ENCODE assay signal across 26 cellular contexts in genomic region chr3:177563792-177564191, GRCh38.
DNase-seq lines count a peak whose midpoint lies in the region; ATAC-seq, FAIRE-seq and TF ChIP-seq lines count a peak whose summit lies in the region.
"Had no signal": no experiment of that assay in that cellular context is flagged by ENCODE, and none has a peak within 500 bp of the region (broad histone marks: within the 10 kb centered on the region; RNA-seq: fewer than 3 reads in every experiment).

No MANE protein-coding gene starts in this region.

- no peaks in the 10 kb centered on the region for H3K4me1 ChIP-seq in upper lobe of right lung
- H3K4me1 ChIP-seq: SJSA1 had no signal

- intact Hi-C loops in upper lobe of right lung (cut with DNase I): no loop called here

- no peak for FAIRE-seq in frontal cortex (lab: Jason Lieb, UNC)
- FAIRE-seq: GM18507, H1 had no signal

- H3K4me3 ChIP-seq in upper lobe of right lung: no peak overlapping the region
- H3K4me3 ChIP-seq: MG63, SJSA1 had no signal

- peak; percentile 6 for DNase-seq in NCI-H2171 treated with DMSO at 0.1 percent for 48 hours (lab: John Stamatoyannopoulos, UW)
- DNase-seq in NCI-H2171 (lab: John Stamatoyannopoulos, UW): no peak
- peak; percentile 26 for DNase-seq in iPS-NIHi11 (ENCODE audit: low spot score)
- DNase-seq in omental fat pad (ENCODE audit: low spot score): no peak
- DNase-seq in upper lobe of right lung: no peak
- DNase-seq in COR-L47 (lab: John Stamatoyannopoulos, UW): no peak
- DNase-seq in frontal cortex (ENCODE audit: low spot score in 2 of 2): no peak
- DNase-seq: CD8-positive, alpha-beta memory T cell; GDM1; Karpas-422; MG63; NCI-H1092; NCI-H1436; NCI-H187 treated with DMSO at 0.1 percent for 48 hours; NCI-H2107; NCI-H226; NCI-H510A treated with DMSO at 0.1 percent for 48 hours; NCI-H774; OCI-M1 had no signal

- ATAC-seq in omental fat pad (ENCODE audit: low FRiP score) (peak; percentile 79), upper lobe of right lung (peak; percentile 45), HG02870 (IDR thresholded peaks at IDR 0.05; ENCODE audit: unreplicated experiment) (no peak)
- ATAC-seq: Right ventricle myocardium inferior had no signal

- no peak overlapping the region for H3K27ac ChIP-seq in upper lobe of right lung
- H3K27ac ChIP-seq: 22Rv1, C4-2B, SJSA1 had no signal

- H3K27me3 ChIP-seq in upper lobe of right lung: no peaks in the 10 kb centered on the region
- H3K27me3 ChIP-seq: MG63, SJSA1 had no signal

- no peaks in the 10 kb centered on the region for H3K36me3 ChIP-seq in upper lobe of right lung
- H3K36me3 ChIP-seq: MG63, SJSA1 had no signal

- H3K9me3 ChIP-seq in upper lobe of right lung: no peaks in the 10 kb centered on the region
- H3K9me3 ChIP-seq: SJSA1 had no signal

- TF ChIP-seq CTCF in omental fat pad (IDR thresholded peaks at IDR 0.05): no peak
- TF ChIP-seq CTCF in upper lobe of right lung (IDR thresholded peaks at IDR 0.05): no peak

Comparison
In these comparisons a context has a peak if more than half of its experiments do, and no peak if none do; other contexts are left out.
1. DNase-seq: peak in NCI-H2171 treated with DMSO at 0.1 percent for 48 hours (single experiment) and iPS-NIHi11 (single experiment); none in NCI-H2171 (single experiment), omental fat pad (single experiment), upper lobe of right lung (single experiment), COR-L47 (single experiment) and frontal cortex (0 of 2).